22 cellular contexts compared by ENCODE assay signal in the genomic region with DNA sequence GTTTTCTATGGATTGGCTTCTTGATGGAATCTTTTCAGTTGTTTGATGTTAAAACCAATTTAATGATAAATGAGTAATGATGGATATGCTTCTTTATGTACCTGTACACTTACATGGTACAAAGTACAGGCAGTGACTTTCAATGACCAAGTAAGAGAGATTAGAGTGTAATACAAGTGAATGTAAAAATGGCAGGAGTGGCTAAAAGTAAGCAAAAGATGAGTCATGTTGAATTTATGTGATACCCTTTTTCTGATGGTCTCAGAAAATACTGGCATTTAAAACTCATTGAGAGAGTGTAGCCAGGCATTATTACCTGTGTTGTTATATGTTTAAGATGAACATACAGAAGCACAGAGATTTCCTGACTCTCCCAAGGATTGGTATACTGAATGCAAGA.
DNase-seq lines count a peak whose midpoint lies in the region; ATAC-seq, FAIRE-seq and TF ChIP-seq lines count a peak whose summit lies in the region.
"Had no signal": no experiment of that assay in that cellular context is flagged by ENCODE, and none has a peak within 500 bp of the region (broad histone marks: within the 10 kb centered on the region; RNA-seq: fewer than 3 reads in every experiment).

No MANE protein-coding gene starts in this region.

- H3K9me1 ChIP-seq in K562 (ENCODE audit: control insufficient read depth, insufficient read depth, low read length): no peaks in the 10 kb centered on the region

- H3K27ac ChIP-seq in heart left ventricle: peak overlapping the region in 9 of 12 donors; percentile 17 to 96 (median 64)
- H3K27ac ChIP-seq in K562 (ENCODE audit: extremely low read depth, low read depth, low read length): no peak overlapping the region
- H3K27ac ChIP-seq in GM23338 (ENCODE audit: low read depth): no peak overlapping the region
- H3K27ac ChIP-seq: BLaER1 treated with 17β-estradiol and CSF1 and Interleukin-3, amounts not matched to agents 10 nM and 100 nM; RWPE1; SJCRH30 had no signal

- no TSS peak for BruUV-seq in K562 (replicated peaks; lab: Mats Ljungman, UMichigan)

- FAIRE-seq in K562 (lab: Jason Lieb, UNC): no peak
- no peak for FAIRE-seq in urothelium cell line (lab: Jason Lieb, UNC)
- FAIRE-seq: A204.1 had no signal

- no peaks in the 10 kb centered on the region for H3K9me3 Mint-ChIP-seq in GM23338
- H3K9me3 Mint-ChIP-seq: CD8-positive, alpha-beta memory T cell had no signal

- DNase-seq in heart left ventricle: no peak
- no peak for DNase-seq in cardiac septum (ENCODE audit: low spot score)
- peak; percentile 35 for DNase-seq in HT1080 (ENCODE audit: low read depth)
- DNase-seq in K562 (ENCODE audit: extremely low read depth in 1 of 4, low spot score in 3 of 4): no peak
- no peak for DNase-seq in GM23338 (ENCODE audit: low spot score)
- no peak for DNase-seq in NCI-H2107 treated with DMSO at 0.1 percent for 48 hours (lab: John Stamatoyannopoulos, UW; ENCODE audit: unreplicated experiment)
- DNase-seq in NCI-H748 treated with DMSO at 0.1 percent for 48 hours (lab: John Stamatoyannopoulos, UW): no peak
- no peak for DNase-seq in urothelium cell line (ENCODE audit: low spot score)
- DNase-seq: CD8-positive, alpha-beta memory T cell; KBM-7; NCI-H146; NCI-H2081 treated with DMSO at 0.1 percent for 48 hours; NCI-H2227 treated with DMSO at 0.1 percent for 48 hours; NCI-H524 treated with DMSO at 0.1 percent for 48 hours; NK-92 treated with Interleukin-12 subunit alpha and Interleukin-12 subunit beta, amount 100 ng/mL, for 24 hours; OCI-M1; SJCRH30; SW 1271 had no signal

- H3K9me3 ChIP-seq in heart left ventricle (peaks cover 0 to 11% (median 0%) of the 10 kb centered on the region in 12 donors), K562 (replicated peaks; ENCODE audit: control insufficient read depth, insufficient read depth, low read depth, low read length) (no peaks in the 10 kb centered on the region)
- H3K9me3 ChIP-seq: BLaER1 treated with 17β-estradiol and CSF1 and Interleukin-3, amounts not matched to agents 10 nM and 100 nM; HAP-1; SJCRH30 had no signal

- H3K27me3 ChIP-seq in heart left ventricle (no peaks in the 10 kb centered on the region), K562 (ENCODE audit: control insufficient read depth in 2 of 2, insufficient read depth in 2 of 2, low read length in 2 of 2) (no peaks in the 10 kb centered on the region), GM23338 (ENCODE audit: insufficient read depth) (no peaks in the 10 kb centered on the region)
- H3K27me3 ChIP-seq: BLaER1 treated with 17β-estradiol and CSF1 and Interleukin-3, amounts not matched to agents 10 nM and 100 nM; SJCRH30 had no signal

- no peaks in the 10 kb centered on the region for H4K20me1 ChIP-seq in K562 (replicated peaks; ENCODE audit: control insufficient read depth, insufficient read depth, low read length)
- no peaks in the 10 kb centered on the region for H4K20me1 ChIP-seq in GM23338 (replicated peaks; ENCODE audit: insufficient read depth)
- H4K20me1 ChIP-seq: BLaER1 treated with 17β-estradiol and CSF1 and Interleukin-3, amounts not matched to agents 10 nM and 100 nM had no signal

- H3K36me3 ChIP-seq in heart left ventricle: no peaks in the 10 kb centered on the region
- H3K36me3 ChIP-seq in K562 (ENCODE audit: control insufficient read depth, insufficient read depth, low read length): no peaks in the 10 kb centered on the region
- H3K36me3 ChIP-seq in GM23338 (ENCODE audit: insufficient read depth): no peaks in the 10 kb centered on the region
- H3K36me3 ChIP-seq: BLaER1 treated with 17β-estradiol and CSF1 and Interleukin-3, amounts not matched to agents 10 nM and 100 nM; HAP-1; SJCRH30 had no signal

- intact Hi-C loops in heart left ventricle (cut with DNase I): loop anchor here in 1 of 10 donors (10.0 kb wide), 1 partner anchor 415 kb away; no protein-coding TSS in a partner anchor
- intact Hi-C loops in cardiac septum (cut with DNase I): no loop called here
- intact Hi-C loops in K562 (cut with micrococcal nuclease): no loop called here

- no peak overlapping the region for H3K9ac ChIP-seq in K562 (ENCODE audit: insufficient read depth in 1 of 2, low read depth in 2 of 2, low read length in 2 of 2)
- H3K9ac ChIP-seq: BLaER1 treated with 17β-estradiol and CSF1 and Interleukin-3, amounts not matched to agents 10 nM and 100 nM had no signal

- no peaks in the 10 kb centered on the region for H3K36me3 Mint-ChIP-seq in GM23338 (ENCODE audit: low read depth)
- H3K36me3 Mint-ChIP-seq: CD8-positive, alpha-beta memory T cell had no signal

- TF ChIP-seq CTCF in heart left ventricle (IDR thresholded peaks at IDR 0.05) (no peak), K562 (IDR thresholded peaks at IDR 0.05 in 2 of 3, conservative IDR thresholded peaks at IDR 0.05 in 1 of 3; ENCODE audit: insufficient read depth in 2 of 3, low read depth in 1 of 3, low read length in 3 of 3) (no peak), GM23338 (conservative IDR thresholded peaks at IDR 0.05; ENCODE audit: low read depth in 2 of 2) (no peak)

- H3K4me2 ChIP-seq in K562 (ENCODE audit: insufficient read depth, low read length) (no peak overlapping the region), GM23338 (no peak overlapping the region)

- CTCF ChIA-PET in K562 (lab: Yijun Ruan, JAX; ENCODE audit: low intra/inter-chr PET ratio): no interaction called here

- no peak for TF ChIP-seq RAD21 in K562 (CRISPR knock-in tag; conservative IDR thresholded peaks at IDR 0.05 in 1 of 2, IDR thresholded peaks at IDR 0.05 in 1 of 2)

- H3K79me2 ChIP-seq in K562 (ENCODE audit: control insufficient read depth, insufficient read depth, low read length) (no peaks in the 10 kb centered on the region), GM23338 (replicated peaks; ENCODE audit: insufficient read depth) (no peaks in the 10 kb centered on the region)

- no peaks in the 10 kb centered on the region for H3K27me3 Mint-ChIP-seq in GM23338 (ENCODE audit: insufficient read depth, low read depth, poor library complexity)

- POLR2A ChIA-PET in K562 (lab: Yijun Ruan, JAX): interaction anchor here (1.1 kb wide), 1 partner anchor 16 kb away, joined by 3 read pairs; no protein-coding TSS in a partner anchor

- no peaks in the 10 kb centered on the region for H3K9me2 ChIP-seq in GM23338 (ENCODE audit: insufficient read depth)

- ATAC-seq in heart left ventricle (no peak), K562 (no peak), GM23338 (no peak)

- peaks cover 9% of the 10 kb centered on the region; the same call in 2 of the 3 replicates for H3K4me1 Mint-ChIP-seq in GM23338
- H3K4me1 Mint-ChIP-seq: CD8-positive, alpha-beta memory T cell had no signal

- H3K4me3 ChIP-seq in heart left ventricle: no peak overlapping the region
- no peak overlapping the region for H3K4me3 ChIP-seq in K562
- H3K4me3 ChIP-seq in GM23338: no peak overlapping the region
- H3K4me3 ChIP-seq: BLaER1 treated with 17β-estradiol and CSF1 and Interleukin-3, amounts not matched to agents 10 nM and 100 nM; HAP-1; SJCRH30 had no signal

- no peaks in the 10 kb centered on the region for H3F3A ChIP-seq in GM23338 (replicated peaks; ENCODE audit: low read depth)

- H2AFZ ChIP-seq in K562 (ENCODE audit: low read depth, low read length): no peak overlapping the region
- H2AFZ ChIP-seq in GM23338: no peak overlapping the region

- TF ChIP-seq EP300 in K562 (IDR thresholded peaks at IDR 0.05; ENCODE audit: low read length): no peak

- H3K4me3 Mint-ChIP-seq in GM23338: no peak overlapping the region
- H3K4me3 Mint-ChIP-seq: CD8-positive, alpha-beta memory T cell had no signal

- no peak overlapping the region for H3K27ac Mint-ChIP-seq in GM23338
- H3K27ac Mint-ChIP-seq: CD8-positive, alpha-beta memory T cell had no signal

- in situ Hi-C loops in K562 (cut with MboI): no loop called here

- TF ChIP-seq POLR2A in heart left ventricle (IDR thresholded peaks at IDR 0.05) (no peak), K562 (conservative IDR thresholded peaks at IDR 0.05) (no peak)

- H3K4me1 ChIP-seq in heart left ventricle: peaks cover 0 to 9% (median 0%) of the 10 kb centered on the region in 12 donors
- H3K4me1 ChIP-seq in K562 (replicated peaks in 1 of 2; ENCODE audit: control insufficient read depth in 2 of 2, insufficient read depth in 2 of 2, low read length in 2 of 2): no peaks in the 10 kb centered on the region
- no peaks in the 10 kb centered on the region for H3K4me1 ChIP-seq in GM23338 (ENCODE audit: insufficient read depth)
- H3K4me1 ChIP-seq: HAP-1 had no signal

TF ChIP-seq in K562, 482 proteins besides CTCF, POLR2A, EP300 and RAD21:
- TF ChIP-seq ZNF24 (IDR thresholded peaks at IDR 0.05) (no peak), ATF3 (IDR thresholded peaks at IDR 0.05) (0 out of 2 replicates have a peak, but pooled peaks have one; percentile 15), ATF3 (CRISPR knock-in tag; conservative IDR thresholded peaks at IDR 0.05) (no peak)

TF ChIP-seq in GM23338, 12 proteins besides CTCF, POLR2A, EP300 and RAD21:
- TF ChIP-seq ZNF114 (CRISPR knock-in tag; IDR thresholded peaks at IDR 0.05) (no peak), CREB1 (CRISPR knock-in tag; IDR thresholded peaks at IDR 0.05; ENCODE audit: low read depth) (no peak), EZH2phosphoT487 (IDR thresholded peaks at IDR 0.05; ENCODE audit: unreplicated experiment) (no peak)

Comparison
In these comparisons a context has a peak if more than half of its experiments do, and no peak if none do; other contexts are left out.
1. H3K27ac ChIP-seq: peak in heart left ventricle (9 of 12); none in K562 (single experiment) and GM23338 (single experiment).